ENCODE assay signal across 9 cellular contexts in the genomic region with DNA sequence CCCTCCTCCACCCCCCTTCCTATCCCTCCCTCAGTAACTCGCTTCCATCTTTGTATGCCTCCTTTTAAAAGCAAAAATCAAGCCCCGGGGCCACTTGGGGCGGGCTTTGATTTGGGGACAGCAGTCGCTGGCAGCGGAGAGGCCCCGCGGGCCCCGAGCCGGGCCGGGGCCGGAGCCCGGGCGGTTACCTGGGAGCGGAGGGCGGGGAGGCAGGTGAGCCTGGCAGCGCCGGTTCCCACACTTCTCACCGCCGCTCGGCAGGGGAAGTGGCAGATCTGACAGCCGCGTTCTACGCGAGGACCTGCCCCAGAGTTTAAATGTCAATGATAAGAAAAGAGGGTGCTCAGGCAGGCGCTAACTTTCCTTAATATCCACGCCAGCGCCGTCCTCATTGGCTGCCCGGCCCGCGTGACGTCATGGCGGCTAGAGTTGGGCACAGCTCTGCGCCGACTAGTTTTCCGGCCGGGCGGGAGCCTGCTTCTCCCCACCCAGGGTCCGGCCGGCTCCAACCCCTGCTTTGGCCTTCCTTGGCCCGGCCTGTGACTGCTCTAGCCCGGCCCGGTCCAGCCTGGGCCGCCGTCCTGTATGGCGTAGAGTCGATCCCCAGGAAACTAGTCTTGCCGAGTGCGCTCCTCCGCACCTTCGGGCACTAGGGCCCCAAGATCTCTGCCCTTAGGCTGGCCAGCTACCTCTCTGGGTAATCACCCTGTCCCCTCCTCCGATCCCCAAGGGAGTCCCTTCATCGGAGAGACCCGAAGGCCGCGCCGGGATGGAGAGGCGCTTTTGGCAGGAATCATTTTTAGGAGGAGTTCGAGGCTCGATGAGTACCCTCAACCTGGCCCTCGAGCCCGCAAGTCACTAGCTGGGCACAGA. TPM values are rescaled to one million over a fixed set of nuclear protein-coding genes. Genes with fewer than 3 reads are reported as not detected.
DNase-seq lines count a peak whose midpoint lies in the region; ATAC-seq and TF ChIP-seq lines count a peak whose summit lies in the region.
"Had no signal": no experiment of that assay in that cellular context is flagged by ENCODE, and none has a peak within 500 bp of the region (broad histone marks: within the 10 kb centered on the region; RNA-seq: fewer than 3 reads in every experiment).

No MANE protein-coding gene starts in this region.

- peak overlapping the region; percentile 60 for H3K4me3 Mint-ChIP-seq in activated naive CD4-positive, alpha-beta T cell treated with anti-CD3 and anti-CD28 coated beads for 36 hours
- no peak overlapping the region for H3K4me3 Mint-ChIP-seq in activated T-helper 2 cell treated with anti-CD3 and anti-CD28 coated beads, Interferon-gamma antibody, Interleukin-2, Interleukin-4, amounts not matched to agents 10 μg/mL and 5 μg/mL and 100 μg/mL, durations not matched to agents 14 hours and 24 hours and 36 hours (ENCODE audit: low read depth)

- H3K27me3 ChIP-seq in body of pancreas (peaks cover 0 to 58% of the 10 kb centered on the region in 2 donors), suprapubic skin (peaks cover 100% of the 10 kb centered on the region)

- peak; percentile 18 for DNase-seq in activated naive CD4-positive, alpha-beta T cell treated with anti-CD3 and anti-CD28 coated beads for 36 hours
- no peak for DNase-seq in activated naive CD4-positive, alpha-beta T cell treated with Interleukin-2 at 50 U/mL for 16 hours
- DNase-seq in body of pancreas (peak; percentile 54 to 68 (median 58)), left colon (no peak), suprapubic skin (ENCODE audit: low spot score in 2 of 2) (no peak), H4 (ENCODE audit: low spot score) (no peak), amniotic stem cell (lab: John Stamatoyannopoulos, UW) (no peak)
- no peak for DNase-seq in activated T-helper 2 cell treated with anti-CD3 and anti-CD28 coated beads, Interferon-gamma antibody, Interleukin-2, Interleukin-4, amounts not matched to agents 10 μg/mL and 5 μg/mL and 100 μg/mL, durations not matched to agents 14 hours and 24 hours and 36 hours (ENCODE audit: low spot score)

- CTCF ChIA-PET in activated naive CD4-positive, alpha-beta T cell treated with anti-CD3 and anti-CD28 coated beads for 36 hours (lab: Charles Lee) = no interaction called here

- intact Hi-C loops in activated naive CD4-positive, alpha-beta T cell treated with anti-CD3 and anti-CD28 coated beads for 36 hours (cut with micrococcal nuclease) = loop anchor here (2.0 to 10.0 kb wide), 5 partner anchors 15 to 1493 kb away; partner anchors contain the start of genes ARL14EP, EIF3M, QSER1 and WT1
- intact Hi-C loops in body of pancreas (cut with DNase I) (no loop called here), left colon (cut with DNase I, micrococcal nuclease) (no loop called here)
- intact Hi-C loops in activated T-helper 2 cell treated with anti-CD3 and anti-CD28 coated beads, Interferon-gamma antibody, Interleukin-2, Interleukin-4, amounts not matched to agents 10 μg/mL and 5 μg/mL and 100 μg/mL, durations not matched to agents 14 hours and 24 hours and 36 hours (cut with micrococcal nuclease) = loop anchor here (1.0 to 10.0 kb wide), 2 partner anchors 8 to 333 kb away; no protein-coding TSS in a partner anchor

- TF ChIP-seq CTCF in body of pancreas (IDR thresholded peaks at IDR 0.05) (no peak), suprapubic skin (IDR thresholded peaks at IDR 0.05) (no peak)

- H3K27ac Mint-ChIP-seq in activated naive CD4-positive, alpha-beta T cell treated with anti-CD3 and anti-CD28 coated beads for 36 hours = no peak overlapping the region
- no peak overlapping the region for H3K27ac Mint-ChIP-seq in activated T-helper 2 cell treated with anti-CD3 and anti-CD28 coated beads, Interferon-gamma antibody, Interleukin-2, Interleukin-4, amounts not matched to agents 10 μg/mL and 5 μg/mL and 100 μg/mL, durations not matched to agents 14 hours and 24 hours and 36 hours

- no peaks in the 10 kb centered on the region for H3K9me3 Mint-ChIP-seq in activated naive CD4-positive, alpha-beta T cell treated with anti-CD3 and anti-CD28 coated beads for 36 hours
- H3K9me3 Mint-ChIP-seq in activated T-helper 2 cell treated with anti-CD3 and anti-CD28 coated beads, Interferon-gamma antibody, Interleukin-2, Interleukin-4, amounts not matched to agents 10 μg/mL and 5 μg/mL and 100 μg/mL, durations not matched to agents 14 hours and 24 hours and 36 hours = no peaks in the 10 kb centered on the region

- no peak for TF ChIP-seq EP300 in suprapubic skin (IDR thresholded peaks at IDR 0.05)

- H3K27me3 Mint-ChIP-seq in activated naive CD4-positive, alpha-beta T cell treated with anti-CD3 and anti-CD28 coated beads for 36 hours (ENCODE audit: low read depth) = peaks cover 73% of the 10 kb centered on the region
- peaks cover 73% of the 10 kb centered on the region for H3K27me3 Mint-ChIP-seq in activated T-helper 2 cell treated with anti-CD3 and anti-CD28 coated beads, Interferon-gamma antibody, Interleukin-2, Interleukin-4, amounts not matched to agents 10 μg/mL and 5 μg/mL and 100 μg/mL, durations not matched to agents 14 hours and 24 hours and 36 hours (ENCODE audit: low read depth)

- peaks cover 32% of the 10 kb centered on the region for H3K4me1 Mint-ChIP-seq in activated naive CD4-positive, alpha-beta T cell treated with anti-CD3 and anti-CD28 coated beads for 36 hours (ENCODE audit: low read depth)
- no peaks in the 10 kb centered on the region for H3K4me1 Mint-ChIP-seq in activated T-helper 2 cell treated with anti-CD3 and anti-CD28 coated beads, Interferon-gamma antibody, Interleukin-2, Interleukin-4, amounts not matched to agents 10 μg/mL and 5 μg/mL and 100 μg/mL, durations not matched to agents 14 hours and 24 hours and 36 hours (ENCODE audit: low read depth)

- H3K27ac ChIP-seq in body of pancreas (no peak overlapping the region), suprapubic skin (no peak overlapping the region)
- H3K27ac ChIP-seq: VCaP had no signal

- peaks cover 54% of the 10 kb centered on the region for H3K4me1 ChIP-seq in body of pancreas
- H3K4me1 ChIP-seq in suprapubic skin = peaks cover 63% of the 10 kb centered on the region

- peak in 2 of 3 donors; percentile 19 to 40 for TF ChIP-seq POLR2A in body of pancreas (IDR thresholded peaks at IDR 0.05)
- no peak for TF ChIP-seq POLR2A in suprapubic skin (IDR thresholded peaks at IDR 0.05)

- H3K4me3 ChIP-seq in body of pancreas (no peak overlapping the region), suprapubic skin (peak overlapping the region; percentile 45)

- H3K36me3 Mint-ChIP-seq in activated naive CD4-positive, alpha-beta T cell treated with anti-CD3 and anti-CD28 coated beads for 36 hours (ENCODE audit: low read depth) = no peaks in the 10 kb centered on the region
- no peaks in the 10 kb centered on the region for H3K36me3 Mint-ChIP-seq in activated T-helper 2 cell treated with anti-CD3 and anti-CD28 coated beads, Interferon-gamma antibody, Interleukin-2, Interleukin-4, amounts not matched to agents 10 μg/mL and 5 μg/mL and 100 μg/mL, durations not matched to agents 14 hours and 24 hours and 36 hours (ENCODE audit: low read depth)

- H3K9me3 ChIP-seq in body of pancreas (no peaks in the 10 kb centered on the region), suprapubic skin (no peaks in the 10 kb centered on the region)

- peak; percentile 69 for ATAC-seq in body of pancreas
- ATAC-seq in left colon = peak; percentile 23

- H3K36me3 ChIP-seq in body of pancreas (replicated peaks in 1 of 2; ENCODE audit: insufficient read depth in 1 of 2, low read depth in 2 of 2) = no peaks in the 10 kb centered on the region
- H3K36me3 ChIP-seq in suprapubic skin = no peaks in the 10 kb centered on the region

- WGBS in body of pancreas, 2 donors = 4 to 10% methylated on average over 13 to 62 of the region's 62 CpGs
- 8% methylated on average over 21 of the region's 62 CpGs for WGBS in suprapubic skin

RNA-seq across cellular contexts. Expression of gene PAX6, which starts 6.7 kb away (rescaled TPM):
- 1 to 10 TPM; 1.5 TPM for total RNA-seq in activated naive CD4-positive, alpha-beta T cell treated with anti-CD3 and anti-CD28 coated beads for 36 hours
- total RNA-seq in body of pancreas = 10 to 100 TPM; 10.2 to 12.5 TPM
- 1 to 10 TPM; 1.5 to 1.8 TPM for total RNA-seq in left colon
- total RNA-seq in suprapubic skin = 1 to 10 TPM in 1 of 4 donors, under 1 TPM in 2, not detected in 1; 0.25 to 1.1 (median 0.29) TPM
- total RNA-seq in H4 (2014; rRNA removed; shearing (Covaris generic)) = 0.06 and 0.21 TPM in 2 replicates
- not detected in 2 replicates for total RNA-seq in activated T-helper 2 cell treated with anti-CD3 and anti-CD28 coated beads, Interferon-gamma antibody, Interleukin-2, Interleukin-4, amounts not matched to agents 10 μg/mL and 5 μg/mL and 100 μg/mL, durations not matched to agents 14 hours and 24 hours and 36 hours

Comparison
In these comparisons a context has a peak if more than half of its experiments do, and no peak if none do; other contexts are left out.
1. DNase-seq: peak in activated naive CD4-positive, alpha-beta T cell treated with anti-CD3 and anti-CD28 coated beads for 36 hours (single experiment) and body of pancreas (4 of 4); none in activated naive CD4-positive, alpha-beta T cell treated with Interleukin-2 at 50 U/mL for 16 hours (single experiment), left colon (0 of 2), suprapubic skin (0 of 2), H4 (single experiment), activated T-helper 2 cell treated with anti-CD3 and anti-CD28 coated beads, Interferon-gamma antibody, Interleukin-2, Interleukin-4, amounts not matched to agents 10 μg/mL and 5 μg/mL and 100 μg/mL, durations not matched to agents 14 hours and 24 hours and 36 hours (single experiment) and amniotic stem cell (single experiment).
2. POLR2A ChIP-seq: peak in body of pancreas (2 of 3); none in suprapubic skin (0 of 2).
3. intact Hi-C loops: an anchor here in activated naive CD4-positive, alpha-beta T cell treated with anti-CD3 and anti-CD28 coated beads for 36 hours (2.0 to 10.0 kb wide) and activated T-helper 2 cell treated with anti-CD3 and anti-CD28 coated beads, Interferon-gamma antibody, Interleukin-2, Interleukin-4, amounts not matched to agents 10 μg/mL and 5 μg/mL and 100 μg/mL, durations not matched to agents 14 hours and 24 hours and 36 hours (1.0 to 10.0 kb wide); none called in body of pancreas and left colon.